8 cellular contexts compared by ENCODE assay signal in the genomic region with DNA sequence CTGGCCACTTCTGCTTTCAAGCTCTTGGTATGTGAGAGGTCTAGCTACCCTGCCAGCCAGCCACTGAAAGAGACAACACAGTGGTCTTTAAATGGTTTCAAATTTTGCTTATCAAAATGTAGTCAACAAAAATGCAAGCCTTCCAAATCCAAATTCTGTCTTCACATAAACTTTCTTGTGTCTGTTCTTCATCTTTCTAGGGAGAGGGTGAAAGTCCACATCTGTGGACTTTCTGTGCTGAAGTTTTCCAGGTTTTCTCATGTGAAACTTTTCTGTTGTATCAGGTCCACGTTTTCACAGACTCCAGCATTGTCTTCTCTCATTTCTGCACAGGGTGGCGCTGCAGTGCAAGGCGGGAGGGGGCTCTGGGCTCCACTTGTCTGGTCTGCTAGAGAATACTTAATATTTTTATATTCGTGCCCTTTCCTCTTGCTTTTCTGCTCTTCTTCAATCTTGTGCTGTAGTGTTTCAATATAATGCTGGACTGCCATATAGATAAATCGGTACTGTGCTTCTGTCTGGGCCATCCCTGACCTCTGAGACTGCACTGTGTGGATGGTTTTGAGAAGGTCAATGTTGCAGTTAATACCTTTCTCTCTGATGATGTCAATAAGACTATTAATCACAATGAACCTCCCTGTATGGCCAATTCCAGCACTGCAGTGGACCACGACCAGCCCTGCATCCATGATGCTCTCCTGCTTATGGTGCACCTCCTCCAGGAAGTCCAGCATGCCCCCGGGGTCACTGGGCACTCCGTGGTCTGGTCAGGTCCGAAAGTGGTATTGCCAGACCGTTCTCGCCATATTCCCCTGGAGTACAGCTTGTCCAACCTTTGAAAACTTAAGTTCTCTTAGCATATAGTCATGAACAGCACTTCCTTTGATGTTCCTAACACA.
DNase-seq lines count a peak whose midpoint lies in the region; ATAC-seq and TF ChIP-seq lines count a peak whose summit lies in the region.

No MANE protein-coding gene starts in this region.

- H3K9ac ChIP-seq in endodermal cell (ENCODE audit: extremely low read depth, low read length, poor library complexity, severe bottlenecking) = no peak overlapping the region

- peak; percentile 96 for TF ChIP-seq CTCF in endodermal cell (conservative IDR thresholded peaks at IDR 0.05)

- peaks cover 33 to 48% (median 41%) of the 10 kb centered on the region in 4 donors for H3K4me1 Mint-ChIP-seq in CD4-positive, CD25-positive, alpha-beta regulatory T cell
- H3K4me1 Mint-ChIP-seq in activated CD8-positive, alpha-beta T cell treated with anti-CD3 and anti-CD28 coated beads, Interleukin-2, amount 10 ng/mL, durations not matched to agents 7 days and 5 days (ENCODE audit: low read depth) = peaks cover 59% of the 10 kb centered on the region
- peaks cover 2% of the 10 kb centered on the region for H3K4me1 Mint-ChIP-seq in endodermal cell

- H3K9me3 ChIP-seq in CD4-positive, CD25-positive, alpha-beta regulatory T cell (ENCODE audit: control insufficient read depth in 2 of 2, low read length in 2 of 2) = no peaks in the 10 kb centered on the region
- H3K9me3 ChIP-seq in endodermal cell (ENCODE audit: control insufficient read depth, low read length) = no peaks in the 10 kb centered on the region

- no peaks in the 10 kb centered on the region for H3K27me3 Mint-ChIP-seq in CD4-positive, CD25-positive, alpha-beta regulatory T cell
- no peaks in the 10 kb centered on the region for H3K27me3 Mint-ChIP-seq in activated CD8-positive, alpha-beta T cell treated with anti-CD3 and anti-CD28 coated beads, Interleukin-2, amount 10 ng/mL, durations not matched to agents 7 days and 5 days (ENCODE audit: low read depth)
- H3K27me3 Mint-ChIP-seq in endodermal cell (ENCODE audit: insufficient read depth) = peaks cover 6% of the 10 kb centered on the region

- H3K4me1 ChIP-seq in CD4-positive, CD25-positive, alpha-beta regulatory T cell (ENCODE audit: control insufficient read depth, insufficient read depth, low read length, poor library complexity, severe bottlenecking) = peaks cover 47% of the 10 kb centered on the region
- no peaks in the 10 kb centered on the region for H3K4me1 ChIP-seq in endodermal cell (ENCODE audit: control insufficient read depth, insufficient read depth, low read length)

- H3K36me3 ChIP-seq in CD4-positive, CD25-positive, alpha-beta regulatory T cell (ENCODE audit: control insufficient read depth, insufficient read depth, low read length) = no peaks in the 10 kb centered on the region
- H3K36me3 ChIP-seq in endodermal cell (ENCODE audit: control insufficient read depth, insufficient read depth, low read length) = no peaks in the 10 kb centered on the region

- H3K4me3 Mint-ChIP-seq in CD4-positive, CD25-positive, alpha-beta regulatory T cell = peak overlapping the region in 1 of 4 donors; percentile 1
- no peak overlapping the region for H3K4me3 Mint-ChIP-seq in activated CD8-positive, alpha-beta T cell treated with anti-CD3 and anti-CD28 coated beads, Interleukin-2, amount 10 ng/mL, durations not matched to agents 7 days and 5 days
- H3K4me3 Mint-ChIP-seq in endodermal cell = no peak overlapping the region

- no peak overlapping the region for H3K4me3 ChIP-seq in CD4-positive, CD25-positive, alpha-beta regulatory T cell (ENCODE audit: low read depth, low read length)
- no peak overlapping the region for H3K4me3 ChIP-seq in endodermal cell (ENCODE audit: low read length)

- H3K9me3 Mint-ChIP-seq in CD4-positive, CD25-positive, alpha-beta regulatory T cell = peaks cover 0 to 4% (median 0%) of the 10 kb centered on the region in 7 donors
- H3K9me3 Mint-ChIP-seq in activated CD8-positive, alpha-beta T cell treated with anti-CD3 and anti-CD28 coated beads, Interleukin-2, amount 10 ng/mL, durations not matched to agents 7 days and 5 days (ENCODE audit: insufficient read depth) = no peaks in the 10 kb centered on the region
- H3K9me3 Mint-ChIP-seq in endodermal cell = no peaks in the 10 kb centered on the region

- no peak overlapping the region for H3K27ac ChIP-seq in CD4-positive, CD25-positive, alpha-beta regulatory T cell (ENCODE audit: insufficient read depth, low read length, poor library complexity, severe bottlenecking)
- no peak overlapping the region for H3K27ac ChIP-seq in endodermal cell (ENCODE audit: low read depth, low read length)

- POLR2A ChIA-PET in activated CD8-positive, alpha-beta T cell treated with anti-CD3 and anti-CD28 coated beads, Interleukin-2, amount 10 ng/mL, durations not matched to agents 7 days and 5 days (lab: Charles Lee) = interaction anchor here (0.6 to 1.6 kb wide), 5 partner anchors 118 to 687 kb away, joined by 3 to 14 read pairs (median 6); a partner anchor contains a TSS

- CTCF ChIA-PET in activated CD8-positive, alpha-beta T cell treated with anti-CD3 and anti-CD28 coated beads, Interleukin-2, amount 10 ng/mL, durations not matched to agents 7 days and 5 days (lab: Charles Lee) = interaction anchor here (0.7 to 5.6 kb wide), 67 partner anchors 8 to 410 kb away, joined by 3 to 186 read pairs (median 5); a partner anchor contains a TSS

- H3K27ac Mint-ChIP-seq in CD4-positive, CD25-positive, alpha-beta regulatory T cell = peak overlapping the region; percentile 12 to 99 (median 77)
- no peak overlapping the region for H3K27ac Mint-ChIP-seq in activated CD8-positive, alpha-beta T cell treated with anti-CD3 and anti-CD28 coated beads, Interleukin-2, amount 10 ng/mL, durations not matched to agents 7 days and 5 days
- no peak overlapping the region for H3K27ac Mint-ChIP-seq in endodermal cell

- peak; percentile 59 to 72 (median 66) for DNase-seq in CD4-positive, CD25-positive, alpha-beta regulatory T cell
- DNase-seq in NCI-H774 (lab: John Stamatoyannopoulos, UW) (peak; percentile 42), endodermal cell (peak; percentile 91), mucosa of gallbladder (ENCODE audit: low spot score) (peak; percentile 72), mesenteric fat pad (ENCODE audit: low spot score) (no peak)
- DNase-seq in activated CD8-positive, alpha-beta T cell treated with anti-CD3 and anti-CD28 coated beads, Interleukin-2, amount 10 ng/mL, durations not matched to agents 7 days and 5 days = peak; percentile 79
- DNase-seq in stimulated activated naive CD8-positive, alpha-beta T cell treated with anti-CD3 and anti-CD28 coated beads, Interleukin-15, Interleukin-2, amounts not matched to agents 100 U/mL and 50 U/mL, for 24 hours = peak; percentile 85

- peak; percentile 56 to 62 for ATAC-seq in CD4-positive, CD25-positive, alpha-beta regulatory T cell (ENCODE audit: low read depth in 2 of 2)
- peak; percentile 45 for ATAC-seq in GM21723 (IDR thresholded peaks at IDR 0.05; ENCODE audit: unreplicated experiment)
- no peak for ATAC-seq in activated CD8-positive, alpha-beta T cell treated with anti-CD3 and anti-CD28 coated beads, Interleukin-2, amount 10 ng/mL, durations not matched to agents 7 days and 5 days
- ATAC-seq in stimulated activated naive CD8-positive, alpha-beta T cell treated with anti-CD3 and anti-CD28 coated beads, Interleukin-15, Interleukin-2, amounts not matched to agents 100 U/mL and 50 U/mL, for 24 hours = peak; percentile 40

- WGBS in endodermal cell (ENCODE audit: insufficient coverage in 1 of 2, insufficient read length in 1 of 2), 2 experiments = 56 to 59% methylated on average over 9 to 11 of the region's 11 CpGs

- H3K27me3 ChIP-seq in CD4-positive, CD25-positive, alpha-beta regulatory T cell (ENCODE audit: control insufficient read depth, insufficient read depth, low read length) = no peaks in the 10 kb centered on the region
- H3K27me3 ChIP-seq in endodermal cell (ENCODE audit: control insufficient read depth, insufficient read depth, low read length, poor library complexity, severe bottlenecking) = no peaks in the 10 kb centered on the region

- H3K36me3 Mint-ChIP-seq in CD4-positive, CD25-positive, alpha-beta regulatory T cell = no peaks in the 10 kb centered on the region
- H3K36me3 Mint-ChIP-seq in activated CD8-positive, alpha-beta T cell treated with anti-CD3 and anti-CD28 coated beads, Interleukin-2, amount 10 ng/mL, durations not matched to agents 7 days and 5 days (ENCODE audit: low read depth) = no peaks in the 10 kb centered on the region
- H3K36me3 Mint-ChIP-seq in endodermal cell (ENCODE audit: low read depth) = no peaks in the 10 kb centered on the region

Comparison
In these comparisons a context has a peak if more than half of its experiments do, and no peak if none do; other contexts are left out.
1. H3K27ac Mint-ChIP-seq: peak in CD4-positive, CD25-positive, alpha-beta regulatory T cell (3 of 3); none in activated CD8-positive, alpha-beta T cell treated with anti-CD3 and anti-CD28 coated beads, Interleukin-2, amount 10 ng/mL, durations not matched to agents 7 days and 5 days (single experiment) and endodermal cell (single experiment).